ENCODE assay signal across 20 cellular contexts in the genomic region with DNA sequence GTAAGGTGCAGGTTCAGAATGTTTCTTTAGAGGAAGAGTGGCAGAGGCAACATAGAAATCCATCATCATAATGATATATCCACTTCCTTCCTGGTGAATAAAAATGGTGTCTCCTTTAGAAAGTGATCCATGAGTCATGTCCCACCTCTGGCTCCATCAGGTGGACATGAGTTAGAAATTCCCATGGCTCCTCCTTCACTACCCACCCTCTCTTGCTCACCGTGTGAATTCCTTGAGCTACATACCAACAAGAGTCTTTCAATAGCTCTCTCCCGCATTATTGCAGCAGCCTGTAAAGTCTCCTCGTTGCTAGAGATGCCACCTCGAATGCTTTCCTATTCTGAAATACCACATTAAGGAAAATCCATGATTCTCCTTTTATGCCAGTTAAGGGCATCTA.
DNase-seq lines count a peak whose midpoint lies in the region; ATAC-seq, FAIRE-seq and TF ChIP-seq lines count a peak whose summit lies in the region.
"Had no signal": no experiment of that assay in that cellular context is flagged by ENCODE, and none has a peak within 500 bp of the region (broad histone marks: within the 10 kb centered on the region; RNA-seq: fewer than 3 reads in every experiment).

No MANE protein-coding gene starts in this region.

- no peak for TF ChIP-seq POLR2A in HepG2 (IDR thresholded peaks at IDR 0.05; ENCODE audit: insufficient read depth in 1 of 2, low read depth in 2 of 2, low read length in 2 of 2)
- TF ChIP-seq POLR2A in right lobe of liver (IDR thresholded peaks at IDR 0.05), result no peak

- TF ChIP-seq EP300 in HepG2 (IDR thresholded peaks at IDR 0.05; ENCODE audit: low read depth in 2 of 2, low read length in 2 of 2), result no peak
- no peak for TF ChIP-seq EP300 in HepG2 (CRISPR knock-in tag; IDR thresholded peaks at IDR 0.05; ENCODE audit: borderline replicate concordance)

- CTCF ChIA-PET in HepG2 (lab: Yijun Ruan, JAX; ENCODE audit: low intra/inter-chr PET ratio, low total read pairs), result no interaction called here
- CTCF ChIA-PET in PC-9 (lab: Charles Lee), result no interaction called here

- H3K36me3 ChIP-seq in HepG2 (replicated peaks in 1 of 2; ENCODE audit: control insufficient read depth in 1 of 2, insufficient read depth in 2 of 2, low read length in 2 of 2) (no peaks in the 10 kb centered on the region), right lobe of liver (no peaks in the 10 kb centered on the region), NT2/D1 (ENCODE audit: insufficient read depth, insufficient read length, low read length) (no peaks in the 10 kb centered on the region), hepatocyte (replicated peaks; ENCODE audit: insufficient read depth, low read depth) (no peaks in the 10 kb centered on the region), PC-9 (ENCODE audit: low read depth) (no peaks in the 10 kb centered on the region)
- H3K36me3 ChIP-seq: SJSA1 had no signal

- H3K9me3 ChIP-seq in HepG2 (ENCODE audit: low read length) (no peaks in the 10 kb centered on the region), right lobe of liver (no peaks in the 10 kb centered on the region), NT2/D1 (ENCODE audit: insufficient read depth, low read length) (no peaks in the 10 kb centered on the region), hepatocyte (ENCODE audit: low read depth) (no peaks in the 10 kb centered on the region), PC-9 (ENCODE audit: insufficient read depth, low read depth) (no peaks in the 10 kb centered on the region)
- H3K9me3 ChIP-seq: SJSA1 had no signal

- H3K4me2 ChIP-seq in HepG2 (ENCODE audit: low read depth, low read length) (no peak overlapping the region), hepatocyte (no peak overlapping the region), PC-9 (no peak overlapping the region)

- no peak for TF ChIP-seq RAD21 in HepG2 (CRISPR knock-in tag; IDR thresholded peaks at IDR 0.05)

- FAIRE-seq in HepG2 (lab: Jason Lieb, UNC), result no peak

- H4K20me1 ChIP-seq in HepG2 (ENCODE audit: insufficient read depth, low read length) (no peaks in the 10 kb centered on the region), hepatocyte (ENCODE audit: insufficient read depth, poor library complexity, severe bottlenecking) (no peaks in the 10 kb centered on the region), PC-9 (ENCODE audit: insufficient read depth) (no peaks in the 10 kb centered on the region)

- H3F3A ChIP-seq in PC-9 (ENCODE audit: insufficient read depth, low read depth), result no peaks in the 10 kb centered on the region

- DNase-seq in HepG2 (ENCODE audit: low spot score) (peak; percentile 12), right lobe of liver (no peak), NT2/D1 (ENCODE audit: low read depth, low spot score) (peak; percentile 27), hepatocyte (ENCODE audit: low spot score) (no peak), NCI-H446 (lab: John Stamatoyannopoulos, UW) (no peak), PC-9 (no peak), NCI-H2196 treated with DMSO at 0.1 percent for 48 hours (lab: John Stamatoyannopoulos, UW; ENCODE audit: unreplicated experiment) (no peak), kidney glomerular epithelial cell (lab: John Stamatoyannopoulos, UW) (no peak)
- DNase-seq: AML-193; COR-L47; DMS153; KBM-7; NCI-H1417 treated with DMSO at 0.1 percent for 48 hours; NCI-H2227 treated with DMSO at 0.1 percent for 48 hours; NCI-H524 treated with DMSO at 0.1 percent for 48 hours; NK-92 treated with Interleukin-12 subunit alpha and Interleukin-12 subunit beta, amount 100 ng/mL, for 24 hours; OCI-M1; SW 1271 had no signal

- H3K79me2 ChIP-seq in HepG2 (ENCODE audit: insufficient read depth, low read length) (no peaks in the 10 kb centered on the region), hepatocyte (no peaks in the 10 kb centered on the region), PC-9 (ENCODE audit: low read depth) (no peaks in the 10 kb centered on the region)

- BruUV-seq in HepG2 (replicated peaks; lab: Mats Ljungman, UMichigan), result no TSS peak
- no TSS peak for BruUV-seq in PC-9 (replicated peaks; lab: Mats Ljungman, UMichigan)

- H3K9ac ChIP-seq in HepG2 (ENCODE audit: insufficient read depth, low read depth, low read length) (no peak overlapping the region), NT2/D1 (ENCODE audit: insufficient read length, low read depth) (no peak overlapping the region)

- H3K9me2 ChIP-seq in hepatocyte (replicated peaks; ENCODE audit: insufficient read depth) (no peaks in the 10 kb centered on the region), PC-9 (ENCODE audit: insufficient read depth) (no peaks in the 10 kb centered on the region)

- intact Hi-C loops in HepG2 (cut with micrococcal nuclease; ENCODE audit: unreplicated experiment), result loop anchor here (5.0 kb wide), 1 partner anchor 267 kb away; no protein-coding TSS in a partner anchor
- intact Hi-C loops in right lobe of liver (cut with DNase I), result loop anchor here (10.0 kb wide), 2 partner anchors 390 to 400 kb away; partner anchors contain the start of gene EVX2 (in 1 of the 2)
- intact Hi-C loops in PC-9 (cut with micrococcal nuclease; ENCODE audit: unreplicated experiment), result loop anchor here (10.0 kb wide), 2 partner anchors 270 to 980 kb away; no protein-coding TSS in a partner anchor

- H2AFZ ChIP-seq in HepG2 (ENCODE audit: low read length) (no peak overlapping the region), hepatocyte (no peak overlapping the region), PC-9 (no peak overlapping the region)

- POLR2A ChIA-PET in HepG2 (lab: Yijun Ruan, JAX) (no interaction called here), PC-9 (lab: Charles Lee; ENCODE audit: unreplicated experiment) (no interaction called here)

- peak; percentile 20; the same call in 1 of the 2 replicates for TF ChIP-seq CTCF in HepG2 (CRISPR knock-in tag; IDR thresholded peaks at IDR 0.05)
- no peak for TF ChIP-seq CTCF in right lobe of liver (IDR thresholded peaks at IDR 0.05)
- TF ChIP-seq CTCF in hepatocyte (IDR thresholded peaks at IDR 0.05; ENCODE audit: poor library complexity), result peak; percentile 6
- no peak for TF ChIP-seq CTCF in PC-9 (conservative IDR thresholded peaks at IDR 0.05)

- in situ Hi-C loops in HepG2 (cut with HindIII; ENCODE audit: extremely low pct_ligation_motif_present, low pct_unique_long_range_greater_than_20kb), result loop anchor here (10.0 to 25.0 kb wide), 2 partner anchors 320 to 978 kb away; no protein-coding TSS in a partner anchor

- H3K4me3 ChIP-seq in HepG2 (replicated peaks in 1 of 3; ENCODE audit: insufficient read depth in 1 of 3, low read depth in 2 of 3, low read length in 3 of 3) (no peak overlapping the region), right lobe of liver (no peak overlapping the region), NT2/D1 (ENCODE audit: insufficient read length, low read depth) (no peak overlapping the region), hepatocyte (no peak overlapping the region), PC-9 (no peak overlapping the region)
- H3K4me3 ChIP-seq: SJSA1 had no signal

- H3K27ac ChIP-seq in HepG2 (ENCODE audit: extremely low read length, insufficient read depth, low read length) (no peak overlapping the region), right lobe of liver (no peak overlapping the region), hepatocyte (no peak overlapping the region), PC-9 (no peak overlapping the region)
- H3K27ac ChIP-seq: HL-60, SJSA1 had no signal

- ATAC-seq in HepG2, result 0 out of 3 replicates have a peak, but pooled peaks have one; percentile 32
- ATAC-seq in right lobe of liver, result no peak

- WGBS in HepG2 (ENCODE audit: low lambda C conversion rate), result 66% methylated on average over 4 of the region's 4 CpGs
- 59% methylated on average over 3 of the region's 4 CpGs for WGBS in right lobe of liver (ENCODE audit: insufficient coverage, low coverage, low lambda C conversion rate, missing lambda C conversion rate)
- WGBS in hepatocyte (ENCODE audit: low lambda C conversion rate, missing lambda C conversion rate), result 79% methylated on average over 4 of the region's 4 CpGs

- H3K4me1 ChIP-seq in HepG2 (ENCODE audit: insufficient read depth, low read length) (no peaks in the 10 kb centered on the region), right lobe of liver (no peaks in the 10 kb centered on the region), NT2/D1 (ENCODE audit: insufficient read depth, insufficient read length) (no peaks in the 10 kb centered on the region), hepatocyte (ENCODE audit: insufficient read depth) (no peaks in the 10 kb centered on the region), PC-9 (replicated peaks; ENCODE audit: insufficient read depth) (no peaks in the 10 kb centered on the region)
- H3K4me1 ChIP-seq: SJSA1 had no signal

- H3K27me3 ChIP-seq in HepG2 (ENCODE audit: control insufficient read depth in 1 of 2, insufficient read depth in 2 of 2, low read length in 2 of 2), result no peaks in the 10 kb centered on the region
- H3K27me3 ChIP-seq in right lobe of liver, result peaks cover 0 to 7% of the 10 kb centered on the region in 2 donors
- H3K27me3 ChIP-seq in NT2/D1 (ENCODE audit: insufficient read depth, insufficient read length), result no peaks in the 10 kb centered on the region
- no peaks in the 10 kb centered on the region for H3K27me3 ChIP-seq in hepatocyte
- H3K27me3 ChIP-seq in PC-9 (ENCODE audit: insufficient read depth, low read depth), result peaks cover 57% of the 10 kb centered on the region

TF ChIP-seq in HepG2, 621 proteins besides CTCF, POLR2A, EP300 and RAD21:
- no peak for TF ChIP-seq MATR3 (CRISPR knock-in tag; IDR thresholded peaks at IDR 0.05)
- TF ChIP-seq STAG1 (CRISPR knock-in tag; IDR thresholded peaks at IDR 0.05), result peak; percentile 41
- TF ChIP-seq, protein P1, sequence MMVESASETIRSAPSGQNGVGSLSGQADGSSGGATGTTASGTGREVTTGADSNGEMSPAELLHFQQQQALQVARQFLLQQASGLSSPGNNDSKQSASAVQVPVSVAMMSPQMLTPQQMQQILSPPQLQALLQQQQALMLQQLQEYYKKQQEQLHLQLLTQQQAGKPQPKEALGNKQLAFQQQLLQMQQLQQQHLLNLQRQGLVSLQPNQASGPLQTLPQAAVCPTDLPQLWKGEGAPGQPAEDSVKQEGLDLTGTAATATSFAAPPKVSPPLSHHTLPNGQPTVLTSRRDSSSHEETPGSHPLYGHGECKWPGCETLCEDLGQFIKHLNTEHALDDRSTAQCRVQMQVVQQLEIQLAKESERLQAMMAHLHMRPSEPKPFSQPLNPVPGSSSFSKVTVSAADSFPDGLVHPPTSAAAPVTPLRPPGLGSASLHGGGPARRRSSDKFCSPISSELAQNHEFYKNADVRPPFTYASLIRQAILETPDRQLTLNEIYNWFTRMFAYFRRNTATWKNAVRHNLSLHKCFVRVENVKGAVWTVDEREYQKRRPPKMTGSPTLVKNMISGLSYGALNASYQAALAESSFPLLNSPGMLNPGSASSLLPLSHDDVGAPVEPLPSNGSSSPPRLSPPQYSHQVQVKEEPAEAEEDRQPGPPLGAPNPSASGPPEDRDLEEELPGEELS (CRISPR knock-in tag; IDR thresholded peaks at IDR 0.05), result no peak
TF ChIP-seq in HepG2: peak in this region for 1.

Comparison
In these comparisons a context has a peak if more than half of its experiments do, and no peak if none do; other contexts are left out.
1. DNase-seq: peak in HepG2 (single experiment) and NT2/D1 (single experiment); none in right lobe of liver (0 of 3), hepatocyte (single experiment), NCI-H446 (0 of 2), PC-9 (0 of 2), NCI-H2196 treated with DMSO at 0.1 percent for 48 hours (single experiment) and kidney glomerular epithelial cell (single experiment).
2. CTCF ChIP-seq: peak in HepG2 (single experiment) and hepatocyte (single experiment); none in right lobe of liver (0 of 4) and PC-9 (single experiment).